31 cellular contexts compared by ENCODE assay signal in genomic region chr9:88979791-88980190, GRCh38. TPM values are rescaled to one million over a fixed set of nuclear protein-coding genes. Genes with fewer than 3 reads are reported as not detected.
"Had no signal": no experiment of that assay in that cellular context is flagged by ENCODE, and none has a peak within 500 bp of the region (broad histone marks: within the 10 kb centered on the region; RNA-seq: fewer than 3 reads in every experiment).

No MANE protein-coding gene starts in this region.

- H3K9me3 ChIP-seq: body of pancreas, colonic mucosa, esophagus squamous epithelium had no signal

- H3K27ac ChIP-seq: body of pancreas, colonic mucosa, dorsolateral prefrontal cortex, WERI-Rb-1 had no signal

- H3K4me1 Mint-ChIP-seq: activated B cell treated with CpG ODN at 0.5 μM for 24 hours had no signal

- H3K9me3 Mint-ChIP-seq: activated B cell treated with CpG ODN at 0.5 μM for 24 hours; activated T-cell treated with anti-CD3 and anti-CD28 coated beads, Interleukin-2, amount 50 U/mL, for 4 hours; activated T-helper 17 cell treated with anti-CD3 and anti-CD28 coated beads, Interleukin-2, amount 50 U/mL, for 72 hours had no signal

- H3K27ac Mint-ChIP-seq: activated B cell treated with CpG ODN at 0.5 μM for 24 hours; activated CD8-positive, alpha-beta T cell treated with anti-CD3 and anti-CD28 coated beads for 36 hours; activated naive CD8-positive, alpha-beta T cell; activated T-helper 17 cell treated with anti-CD3 and anti-CD28 coated beads, Interleukin-2, amount 50 U/mL, for 72 hours; dendritic cell treated with granulocyte-macrophage colony-stimulating factor and Interleukin-4, amounts not matched to agents 40 ng/mL and 50 ng/mL, for 4 days; T-helper 1 cell treated with Interleukin-12 subunit alpha and Interleukin-12 subunit beta and Interleukin-4 antibody, amounts not matched to agents 30 μg/mL and 1 μg/mL, for 36 hours; T-helper 2 cell treated with Interferon-gamma antibody and Interleukin-4, amounts not matched to agents 5 μg/mL and 100 μg/mL, for 36 hours had no signal

- ATAC-seq: activated CD4-positive, CD25-positive, alpha-beta regulatory T cell treated with anti-CD3 and anti-CD28 coated beads, Interleukin-2, amount 50 U/mL, for 24 hours; activated CD8-positive, alpha-beta T cell treated with anti-CD3 and anti-CD28 coated beads for 36 hours; activated T-cell treated with anti-CD3 and anti-CD28 coated beads, Interleukin-2, amount 50 U/mL, for 4 hours; activated T-helper 17 cell treated with anti-CD3 and anti-CD28 coated beads, Interleukin-2, amount 50 U/mL, for 72 hours; body of pancreas had no signal

- H3K4me1 ChIP-seq: body of pancreas, colonic mucosa had no signal

- H3K4me3 Mint-ChIP-seq: activated B cell treated with CpG ODN at 0.5 μM for 24 hours; activated CD8-positive, alpha-beta T cell treated with anti-CD3 and anti-CD28 coated beads for 36 hours; activated naive CD8-positive, alpha-beta T cell; activated T-cell treated with anti-CD3 and anti-CD28 coated beads, Interleukin-2, amount 50 U/mL, for 4 hours; activated T-helper 17 cell treated with anti-CD3 and anti-CD28 coated beads, Interleukin-2, amount 50 U/mL, for 72 hours; dendritic cell treated with granulocyte-macrophage colony-stimulating factor and Interleukin-4, amounts not matched to agents 40 ng/mL and 50 ng/mL, for 4 days; T-helper 1 cell treated with Interleukin-12 subunit alpha and Interleukin-12 subunit beta and Interleukin-4 antibody, amounts not matched to agents 30 μg/mL and 1 μg/mL, for 36 hours; T-helper 2 cell treated with Interferon-gamma antibody and Interleukin-4, amounts not matched to agents 5 μg/mL and 100 μg/mL, for 36 hours had no signal

- H3K36me3 ChIP-seq: colonic mucosa, esophagus squamous epithelium, WERI-Rb-1 had no signal

- DNase-seq: activated B cell treated with CpG ODN at 0.5 μM for 24 hours; activated CD4-positive, alpha-beta T cell treated with anti-CD3 and anti-CD28 coated beads for 48 hours; activated CD4-positive, alpha-beta T cell treated with anti-CD3 and anti-CD28 coated beads, Interleukin-2, amount 50 U/mL, for 1 hour; activated CD4-positive, alpha-beta T cell treated with anti-CD3 and anti-CD28 coated beads, Interleukin-2, amount 50 U/mL, for 48 hours; activated CD8-positive, alpha-beta memory T cell treated with anti-CD3 and anti-CD28 coated beads for 24 hours; activated CD8-positive, alpha-beta T cell treated with anti-CD3 and anti-CD28 coated beads for 36 hours; activated effector memory CD4-positive, alpha-beta T cell treated with Interleukin-2 at 50 U/mL for 16 hours; activated gamma-delta T cell treated with Interleukin-2 at 50 U/mL for 16 hours; activated naive CD4-positive, alpha-beta T cell treated with anti-CD3 and anti-CD28 coated beads, Interleukin-2, amount 50 U/mL, for 16 hours; activated naive CD4-positive, alpha-beta T cell treated with Interleukin-2 at 50 U/mL for 16 hours; activated T-cell treated with anti-CD3 and anti-CD28 coated beads, Interleukin-2, amount 50 U/mL, for 4 hours; amniotic stem cell; anterior cingulate cortex; body of pancreas; central memory CD4-positive, alpha-beta T cell; cerebellar nuclear complex; colonic mucosa; dorsolateral prefrontal cortex; effector memory CD4-positive, alpha-beta T cell; erythroblast; esophagus squamous epithelium; foreskin melanocyte; head of caudate nucleus; T1000; WERI-Rb-1 had no signal

- H3K27me3 ChIP-seq: body of pancreas, colonic mucosa, dorsolateral prefrontal cortex, esophagus squamous epithelium had no signal

- H3K4me3 ChIP-seq: body of pancreas, colonic mucosa, dorsolateral prefrontal cortex, esophagus squamous epithelium had no signal

RNA-seq across cellular contexts. Expression of gene S1PR3, which starts 11.5 kb away (rescaled TPM):
- total RNA-seq: activated B cell treated with CpG ODN at 0.5 μM for 24 hours; activated T-helper 17 cell treated with anti-CD3 and anti-CD28 coated beads, Interleukin-2, amount 50 U/mL, for 72 hours had no signal
